In the genomic region with DNA sequence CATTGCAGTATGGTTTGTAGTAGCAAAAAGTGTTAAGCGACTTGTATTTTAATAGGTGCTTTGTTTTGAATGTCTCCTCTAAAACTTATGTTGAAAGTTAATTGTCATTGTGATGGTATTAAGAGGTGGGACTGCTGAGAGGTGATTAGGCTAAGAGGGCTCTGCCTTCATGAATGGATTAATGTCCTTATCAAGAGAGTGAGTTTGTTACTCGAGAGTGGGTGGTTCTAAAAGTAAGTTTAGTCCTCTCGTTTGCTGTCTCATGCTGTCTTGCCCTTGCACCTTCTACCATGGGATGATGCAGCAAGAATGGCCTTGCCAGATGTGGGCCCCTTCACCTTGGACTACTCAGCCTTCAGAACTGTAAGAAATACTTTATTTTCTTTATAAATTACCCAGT, we compare ENCODE assay signal across 18 cellular contexts. TPM values are rescaled to one million over a fixed set of nuclear protein-coding genes. Genes with fewer than 3 reads are reported as not detected.
DNase-seq lines count a peak whose midpoint lies in the region; ATAC-seq and TF ChIP-seq lines count a peak whose summit lies in the region.
"Had no signal": no experiment of that assay in that cellular context is flagged by ENCODE, and none has a peak within 500 bp of the region (broad histone marks: within the 10 kb centered on the region; RNA-seq: fewer than 3 reads in every experiment).

No MANE protein-coding gene starts in this region.

- H3K18ac ChIP-seq in H9 (ENCODE audit: insufficient read length, low read depth, low read length), result no peak overlapping the region

- no peaks in the 10 kb centered on the region for H3K27me3 ChIP-seq in CD4-positive, alpha-beta T cell (ENCODE audit: control insufficient read depth, insufficient read depth, low read length)
- no peaks in the 10 kb centered on the region for H3K27me3 ChIP-seq in H9 (ENCODE audit: insufficient read depth, low read length)
- H3K27me3 ChIP-seq in MM.1S (replicated peaks; ENCODE audit: insufficient read depth, low read length), result no peaks in the 10 kb centered on the region

- no peaks in the 10 kb centered on the region for H3K27me3 Mint-ChIP-seq in CD4-positive, alpha-beta T cell
- no peaks in the 10 kb centered on the region for H3K27me3 Mint-ChIP-seq in H9 (ENCODE audit: low read depth)
- H3K27me3 Mint-ChIP-seq in nephron (ENCODE audit: low read depth), result no peaks in the 10 kb centered on the region

- peaks cover 25% of the 10 kb centered on the region; the same call in 1 of the 2 replicates for H3K79me2 ChIP-seq in H9 (ENCODE audit: insufficient read depth, low read length)
- peaks cover 82% of the 10 kb centered on the region for H3K79me2 ChIP-seq in MM.1S (ENCODE audit: low read length)

- no peaks in the 10 kb centered on the region for H3K9me2 ChIP-seq in MM.1S (replicated peaks; ENCODE audit: insufficient read depth, low read length)

- no peak overlapping the region for H3K4ac ChIP-seq in H9 (ENCODE audit: low read depth, low read length)

- H2BK5ac ChIP-seq in H9 (ENCODE audit: insufficient read length, low read length), result no peak overlapping the region

- H3K56ac ChIP-seq in H9 (ENCODE audit: insufficient read length, low read depth, low read length), result no peak overlapping the region

- no peak overlapping the region for H3K23ac ChIP-seq in H9 (ENCODE audit: insufficient read length, low read depth, low read length)

- no peak overlapping the region for H2AK5ac ChIP-seq in H9 (ENCODE audit: insufficient read length, low read length)

- H2BK120ac ChIP-seq in H9 (ENCODE audit: low read depth, low read length, poor library complexity, severe bottlenecking), result no peak overlapping the region

- H3F3A ChIP-seq in MM.1S (ENCODE audit: insufficient read depth, low read length), result peaks cover 10% of the 10 kb centered on the region; the same call in 1 of the 2 replicates

- peak overlapping the region; percentile 32 for H3K27ac Mint-ChIP-seq in CD4-positive, alpha-beta T cell
- H3K27ac Mint-ChIP-seq in H9 (peak overlapping the region; percentile 32 to 82 (median 43); a peak in 6 of 7 replicates), nephron (peak overlapping the region; percentile 31 to 94 (median 53))
- H3K27ac Mint-ChIP-seq: CD14-positive monocyte had no signal

- no peak overlapping the region for H4K8ac ChIP-seq in H9 (replicated peaks; ENCODE audit: insufficient read length, low read depth, low read length)

- H4K5ac ChIP-seq in H9 (ENCODE audit: insufficient read length, low read depth, low read length), result no peak overlapping the region

- no peak for TF ChIP-seq CTCF in CD4-positive, alpha-beta T cell (IDR thresholded peaks at IDR 0.05)
- no peak for TF ChIP-seq CTCF in H9 (conservative IDR thresholded peaks at IDR 0.05)
- TF ChIP-seq CTCF in choroid plexus epithelial cell (conservative IDR thresholded peaks at IDR 0.05; ENCODE audit: low read depth, low read length), result no peak
- no peak for TF ChIP-seq CTCF in nephron (IDR thresholded peaks at IDR 0.05; ENCODE audit: unreplicated experiment in 3 of 3)
- no peak for TF ChIP-seq CTCF in MM.1S (IDR thresholded peaks at IDR 0.05; ENCODE audit: low read length)

- no peaks in the 10 kb centered on the region for H3K23me2 ChIP-seq in H9 (ENCODE audit: insufficient read length, low read depth, low read length, poor library complexity, severe bottlenecking)

- no peaks in the 10 kb centered on the region for H3K36me3 ChIP-seq in MM.1S (replicated peaks; ENCODE audit: insufficient read depth, low read length)

- intact Hi-C loops in CD4-positive, alpha-beta T cell (cut with DNase I, micrococcal nuclease), result no loop called here

- H3K4me1 Mint-ChIP-seq in CD4-positive, alpha-beta T cell (ENCODE audit: low read depth), result peaks cover 87% of the 10 kb centered on the region
- peaks cover 45 to 62% of the 10 kb centered on the region in 2 experiments for H3K4me1 Mint-ChIP-seq in H9
- H3K4me1 Mint-ChIP-seq in nephron, result peaks cover 68% of the 10 kb centered on the region

- no CpG with 5 or more reads among the region's 3 CpGs for WGBS in H9 (ENCODE audit: extremely low coverage, insufficient read length, low lambda C conversion rate)

- H3K9ac ChIP-seq in H9 (ENCODE audit: extremely low read depth, insufficient read length, low read length) (no peak overlapping the region), MM.1S (ENCODE audit: low read length) (no peak overlapping the region)

- no peak overlapping the region for H2AFZ ChIP-seq in H9 (ENCODE audit: low read length)
- H2AFZ ChIP-seq in MM.1S (ENCODE audit: low read length), result no peak overlapping the region

- H3K79me1 ChIP-seq in H9 (ENCODE audit: insufficient read depth, low read depth, low read length, poor library complexity, severe bottlenecking), result no peaks in the 10 kb centered on the region

- no peak overlapping the region for H3K4me2 ChIP-seq in H9 (ENCODE audit: insufficient read depth, insufficient read length, low read length)
- no peak overlapping the region for H3K4me2 ChIP-seq in MM.1S (ENCODE audit: low read depth, low read length)

- H2BK15ac ChIP-seq in H9 (ENCODE audit: low read depth, low read length), result no peak overlapping the region

- H3K9me3 Mint-ChIP-seq in CD4-positive, alpha-beta T cell, result no peaks in the 10 kb centered on the region
- H3K9me3 Mint-ChIP-seq in H9 (peaks cover 0 to 5% of the 10 kb centered on the region in 2 experiments; a peak in 2 of 5 replicates), nephron (peaks cover 9% of the 10 kb centered on the region)

- no peak overlapping the region for H3K27ac ChIP-seq in CD4-positive, alpha-beta T cell (ENCODE audit: low read depth, low read length)
- H3K27ac ChIP-seq in H9 (ENCODE audit: insufficient read length, low read depth, low read length), result no peak overlapping the region
- no peak overlapping the region for H3K27ac ChIP-seq in MM.1S (ENCODE audit: low read length)

- no peak for ATAC-seq in CD4-positive, alpha-beta T cell (ENCODE audit: poor library complexity)
- ATAC-seq in GM18870 (IDR thresholded peaks at IDR 0.05; ENCODE audit: unreplicated experiment), result no peak
- ATAC-seq: SK-N-SH treated with all-trans-retinoic acid at 6 μM for 48 hours had no signal

- no peak overlapping the region for H4K91ac ChIP-seq in H9 (ENCODE audit: insufficient read length, low read depth, low read length)

- H3K36me3 Mint-ChIP-seq in CD4-positive, alpha-beta T cell (ENCODE audit: low read depth), result peaks cover 45% of the 10 kb centered on the region
- H3K36me3 Mint-ChIP-seq in H9 (ENCODE audit: insufficient read depth in 1 of 3, low read depth in 3 of 3) (peaks cover 0 to 9% (median 6%) of the 10 kb centered on the region in 3 experiments; a peak in 4 of 7 replicates), nephron (ENCODE audit: low read depth) (peaks cover 75% of the 10 kb centered on the region)

- POLR2A ChIA-PET in CD4-positive, alpha-beta T cell (lab: Charles Lee), result interaction anchor here (1.6 kb wide), 1 partner anchor 17 kb away, joined by 7 read pairs; the partner anchor contains the start of gene ZDHHC17

- H4K20me1 ChIP-seq in H9 (ENCODE audit: control insufficient read depth, insufficient read depth, insufficient read length) (no peaks in the 10 kb centered on the region), MM.1S (ENCODE audit: insufficient read depth, low read length) (no peaks in the 10 kb centered on the region)

- no peak overlapping the region for H3K4me3 Mint-ChIP-seq in CD4-positive, alpha-beta T cell
- peak overlapping the region in 1 of 2 experiments; percentile 44; a peak in 2 of 5 replicates for H3K4me3 Mint-ChIP-seq in H9
- H3K4me3 Mint-ChIP-seq in nephron, result no peak overlapping the region
- H3K4me3 Mint-ChIP-seq: CD14-positive monocyte had no signal

- DNase-seq in CD4-positive, alpha-beta T cell, result no peak
- no peak for DNase-seq in H9
- DNase-seq in choroid plexus epithelial cell (ENCODE audit: low read depth), result peak; percentile 31
- no peak for DNase-seq in MM.1S
- no peak for DNase-seq in H4 (ENCODE audit: low spot score)
- no peak for DNase-seq in LoVo (ENCODE audit: low spot score)
- DNase-seq: AML-193, Caco-2, EL, H7, Karpas-422, NCI-H1105, NCI-H1694, SHP77 had no signal

- no peak overlapping the region for H2BK20ac ChIP-seq in H9 (ENCODE audit: low read depth, low read length, poor library complexity, severe bottlenecking)

- no peak overlapping the region for H3K14ac ChIP-seq in H9 (ENCODE audit: insufficient read depth, low read length)

- H3T11ph ChIP-seq in H9 (ENCODE audit: low read length), result no peak overlapping the region

- peaks cover 12% of the 10 kb centered on the region for H3K4me1 ChIP-seq in H9 (ENCODE audit: insufficient read depth, low read length)
- H3K4me1 ChIP-seq in MM.1S (ENCODE audit: low read length), result peaks cover 21% of the 10 kb centered on the region
- H3K4me1 ChIP-seq: Caco-2 had no signal

- CTCF ChIA-PET in CD4-positive, alpha-beta T cell (lab: Charles Lee), result interaction anchor here (1.4 kb wide), 1 partner anchor 9 kb away, joined by 4 read pairs; no protein-coding TSS in a partner anchor

- H3K9me3 ChIP-seq in CD4-positive, alpha-beta T cell (ENCODE audit: control insufficient read depth, low read length), result no peaks in the 10 kb centered on the region
- no peaks in the 10 kb centered on the region for H3K9me3 ChIP-seq in H9 (ENCODE audit: control insufficient read depth, low read depth, low read length)
- H3K9me3 ChIP-seq in MM.1S (replicated peaks; ENCODE audit: insufficient read depth, low read length), result no peaks in the 10 kb centered on the region
- H3K9me3 ChIP-seq: Caco-2 had no signal

- H3K4me3 ChIP-seq in choroid plexus epithelial cell (ENCODE audit: low read depth, low read length), result no peak overlapping the region
- no peak overlapping the region for H3K4me3 ChIP-seq in MM.1S (ENCODE audit: low read length)

- H2BK12ac ChIP-seq in H9 (ENCODE audit: insufficient read length, low read depth, low read length), result no peak overlapping the region

RNA-seq across cellular contexts. Expression of gene ZDHHC17, which starts 17.4 kb away (rescaled TPM):
- 10 to 100 TPM; 36.4 to 42.6 TPM for total RNA-seq in CD4-positive, alpha-beta T cell
- total RNA-seq in H9 (2021), result 27.7 and 32.6 TPM in 2 replicates
- 9.5 and 14.1 TPM in 2 replicates for total RNA-seq in H4 (2014; rRNA removed; shearing (Covaris generic))
